In the genomic region with DNA sequence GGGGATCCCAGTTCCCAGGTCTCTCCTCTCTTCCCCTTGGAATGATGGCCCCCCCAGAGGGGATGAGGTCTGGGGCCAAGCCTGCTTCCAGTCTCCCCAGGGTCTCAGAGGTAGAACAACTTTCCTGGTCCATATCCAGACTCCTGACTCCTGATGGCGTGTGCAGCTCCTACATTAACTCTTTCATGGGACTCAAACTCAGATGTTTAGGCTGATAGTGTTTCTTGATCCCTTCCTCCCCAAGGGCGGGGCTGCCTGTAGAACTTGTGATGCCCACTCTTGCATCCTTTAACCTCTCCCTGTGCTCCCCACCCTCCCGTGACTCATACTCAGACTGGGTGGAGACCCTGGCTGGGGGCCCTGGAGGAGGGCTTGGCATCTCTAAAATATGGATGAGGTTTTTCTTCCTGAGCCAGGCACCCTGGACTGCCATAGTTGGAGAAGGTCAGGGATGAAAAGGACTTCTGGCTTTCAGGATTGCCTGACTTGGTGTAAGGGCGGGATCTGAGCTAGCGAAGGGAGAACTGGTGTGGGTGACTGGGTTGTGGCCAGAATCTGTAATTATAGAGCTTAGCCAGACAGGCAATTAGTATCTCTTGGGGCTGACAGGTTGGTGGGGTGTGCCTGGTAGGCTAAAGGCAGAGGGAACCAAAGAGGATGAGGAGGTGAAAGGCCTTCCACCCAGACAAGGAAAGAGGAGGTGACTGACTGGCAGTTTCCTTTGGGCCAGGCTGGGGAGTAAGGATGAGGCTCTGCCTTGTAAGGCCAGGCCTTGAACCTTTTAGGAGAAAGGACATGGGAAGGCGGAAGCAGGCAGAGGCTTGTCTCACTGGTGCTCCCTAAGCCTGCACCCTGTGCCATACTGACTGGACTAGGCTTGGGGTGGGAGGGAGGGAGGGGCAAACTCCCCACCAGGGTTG, we compare ENCODE assay signal across 8 cellular contexts. TPM values are rescaled to one million over a fixed set of nuclear protein-coding genes. Genes with fewer than 3 reads are reported as not detected.
DNase-seq lines count a peak whose midpoint lies in the region; ATAC-seq and TF ChIP-seq lines count a peak whose summit lies in the region.

No MANE protein-coding gene starts in this region.

- peaks cover 10% of the 10 kb centered on the region for H3K36me3 ChIP-seq in BJ (ENCODE audit: control insufficient read depth, insufficient read depth, low read length)
- no peaks in the 10 kb centered on the region for H3K36me3 ChIP-seq in testis (ENCODE audit: low read depth, missing control alignments)

- H3K4me1 ChIP-seq in testis = peaks cover 40% of the 10 kb centered on the region

- H3K27ac ChIP-seq in testis = peak overlapping the region; percentile 95 to 99

- in situ Hi-C loops in astrocyte of the cerebellum (cut with HindIII; ENCODE audit: low sequenced_read_pairs) = no loop called here

- POLR2A ChIA-PET in BJ (lab: Charles Lee) = interaction anchor here (0.5 to 0.6 kb wide), 3 partner anchors 107 to 575 kb away, joined by 3 to 15 read pairs (median 4); a partner anchor contains a TSS

- H3K4me3 ChIP-seq in BJ (ENCODE audit: low read depth, low read length) (peak overlapping the region; percentile 76), astrocyte of the cerebellum (ENCODE audit: low read depth, low read length) (peak overlapping the region; percentile 82), testis (peak overlapping the region; percentile 85 to 94)
- peak overlapping the region; percentile 93 for H3K4me3 ChIP-seq in Jurkat, Clone E6-1 (ENCODE audit: low read length)

- CTCF ChIA-PET in BJ (lab: Yijun Ruan, JAX) = interaction anchor here (0.5 to 5.5 kb wide), 16 partner anchors 8 to 867 kb away, joined by 3 to 77 read pairs (median 4); no protein-coding TSS in a partner anchor

- H3K9me3 ChIP-seq in testis = no peaks in the 10 kb centered on the region

- TF ChIP-seq CTCF in BJ (IDR thresholded peaks at IDR 0.05; ENCODE audit: insufficient read depth, low read depth, low read length) = no peak
- TF ChIP-seq CTCF in astrocyte of the cerebellum (IDR thresholded peaks at IDR 0.05; ENCODE audit: low read depth, low read length, missing control alignments) = no peak
- TF ChIP-seq CTCF in testis (IDR thresholded peaks at IDR 0.05) = peak in 1 of 3 experiments; percentile 5

- H3K27me3 ChIP-seq in BJ (ENCODE audit: control insufficient read depth, insufficient read depth, low read length) (peaks cover 6% of the 10 kb centered on the region), testis (no peaks in the 10 kb centered on the region)

- 25 to 40% methylated on average over 6 of the region's 6 CpGs for WGBS in testis, 2 donors

- no peak for ATAC-seq in HG02571 (IDR thresholded peaks at IDR 0.05; ENCODE audit: unreplicated experiment)

- intact Hi-C loops in testis (cut with DNase I; ENCODE audit: low total_unique reads) = no loop called here

- TF ChIP-seq POLR2A in testis (IDR thresholded peaks at IDR 0.05) = no peak

- DNase-seq in BJ (ENCODE audit: low read depth) (peak; percentile 49), astrocyte of the cerebellum (ENCODE audit: low read depth) (no peak), iris pigment epithelial cell (ENCODE audit: low read depth) (peak; percentile 16), testis (peak; percentile 60), NCI-H1694 treated with DMSO at 0.1 percent for 48 hours (lab: John Stamatoyannopoulos, UW) (no peak), NCI-H1436 treated with DMSO at 0.1 percent for 48 hours (lab: John Stamatoyannopoulos, UW) (no peak)
- no peak for DNase-seq in Jurkat, Clone E6-1 (ENCODE audit: low read depth, low spot score)

RNA-seq across cellular contexts. Expression of gene ATP8B2, which starts 1.5 kb away (rescaled TPM):
- polyA plus RNA-seq in BJ (2011; rRNA removed) (48.3 and 73.3 TPM in 2 replicates), testis (ENCODE audit: insufficient read depth, low read depth, low replicate concordance) (50.9 TPM)
- 49.7 and 51.1 TPM in 2 replicates for polyA minus RNA-seq in BJ (2011; rRNA and poly(A)+ RNA removed)
- polyA plus RNA-seq in Jurkat, Clone E6-1 (2012; ENCODE audit: insufficient read depth, insufficient read length) = 15.7 TPM
- 100 to 1,000 TPM; 179 to 204 TPM for total RNA-seq in testis

RNA-seq across cellular contexts. Expression of gene AQP10, which starts 5.9 kb away (rescaled TPM):
- polyA plus RNA-seq in BJ (2011; rRNA removed) (not detected in 2 replicates), testis (ENCODE audit: insufficient read depth, low read depth, low replicate concordance) (0.41 TPM)
- polyA minus RNA-seq in BJ (2011; rRNA and poly(A)+ RNA removed) = 0.09 TPM in 1 of 2 replicates, not detected in the other
- not detected for polyA plus RNA-seq in Jurkat, Clone E6-1 (2012; ENCODE audit: insufficient read depth, insufficient read length)
- total RNA-seq in testis = 1 to 10 TPM; 2.0 to 2.2 TPM

RNA-seq across cellular contexts. Expression of gene HAX1, which starts 54.4 kb away (rescaled TPM):
- polyA plus RNA-seq in BJ (2011; rRNA removed) = 268 and 270 TPM in 2 replicates
- 62.6 and 137 TPM in 2 replicates for polyA minus RNA-seq in BJ (2011; rRNA and poly(A)+ RNA removed)
- 244 TPM for polyA plus RNA-seq in Jurkat, Clone E6-1 (2012; ENCODE audit: insufficient read depth, insufficient read length)
- 10 to 100 TPM; 92.7 to 98.9 TPM for total RNA-seq in testis
- polyA plus RNA-seq in testis (ENCODE audit: insufficient read depth, low read depth, low replicate concordance) = 192 TPM

Comparison
In these comparisons a context has a peak if more than half of its experiments do, and no peak if none do; other contexts are left out.
1. DNase-seq: peak in BJ (single experiment), iris pigment epithelial cell (single experiment) and testis (single experiment); none in Jurkat, Clone E6-1 (single experiment), astrocyte of the cerebellum (single experiment), NCI-H1694 treated with DMSO at 0.1 percent for 48 hours (single experiment) and NCI-H1436 treated with DMSO at 0.1 percent for 48 hours (single experiment).
2. Peak in every context shown above with its lines, with median percentiles within 50 percentile points of each other: H3K4me3 ChIP-seq.